ENCODE assay signal across 1 cellular context in genomic region chr15:72671531-72671930, GRCh38.
TF ChIP-seq lines count a peak whose summit lies in the region.

No MANE protein-coding gene starts in this region.

TF ChIP-seq in HCT116, 20 proteins besides CTCF, POLR2A, EP300 and RAD21:
- TF ChIP-seq, protein P1, sequence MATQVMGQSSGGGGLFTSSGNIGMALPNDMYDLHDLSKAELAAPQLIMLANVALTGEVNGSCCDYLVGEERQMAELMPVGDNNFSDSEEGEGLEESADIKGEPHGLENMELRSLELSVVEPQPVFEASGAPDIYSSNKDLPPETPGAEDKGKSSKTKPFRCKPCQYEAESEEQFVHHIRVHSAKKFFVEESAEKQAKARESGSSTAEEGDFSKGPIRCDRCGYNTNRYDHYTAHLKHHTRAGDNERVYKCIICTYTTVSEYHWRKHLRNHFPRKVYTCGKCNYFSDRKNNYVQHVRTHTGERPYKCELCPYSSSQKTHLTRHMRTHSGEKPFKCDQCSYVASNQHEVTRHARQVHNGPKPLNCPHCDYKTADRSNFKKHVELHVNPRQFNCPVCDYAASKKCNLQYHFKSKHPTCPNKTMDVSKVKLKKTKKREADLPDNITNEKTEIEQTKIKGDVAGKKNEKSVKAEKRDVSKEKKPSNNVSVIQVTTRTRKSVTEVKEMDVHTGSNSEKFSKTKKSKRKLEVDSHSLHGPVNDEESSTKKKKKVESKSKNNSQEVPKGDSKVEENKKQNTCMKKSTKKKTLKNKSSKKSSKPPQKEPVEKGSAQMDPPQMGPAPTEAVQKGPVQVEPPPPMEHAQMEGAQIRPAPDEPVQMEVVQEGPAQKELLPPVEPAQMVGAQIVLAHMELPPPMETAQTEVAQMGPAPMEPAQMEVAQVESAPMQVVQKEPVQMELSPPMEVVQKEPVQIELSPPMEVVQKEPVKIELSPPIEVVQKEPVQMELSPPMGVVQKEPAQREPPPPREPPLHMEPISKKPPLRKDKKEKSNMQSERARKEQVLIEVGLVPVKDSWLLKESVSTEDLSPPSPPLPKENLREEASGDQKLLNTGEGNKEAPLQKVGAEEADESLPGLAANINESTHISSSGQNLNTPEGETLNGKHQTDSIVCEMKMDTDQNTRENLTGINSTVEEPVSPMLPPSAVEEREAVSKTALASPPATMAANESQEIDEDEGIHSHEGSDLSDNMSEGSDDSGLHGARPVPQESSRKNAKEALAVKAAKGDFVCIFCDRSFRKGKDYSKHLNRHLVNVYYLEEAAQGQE (IDR thresholded peaks at IDR 0.05; ENCODE audit: low read depth): no peak
- TF ChIP-seq ZFX (IDR thresholded peaks at IDR 0.05) (no peak), EZH2 (IDR thresholded peaks at IDR 0.05) (no peak), SRF (IDR thresholded peaks at IDR 0.05; ENCODE audit: low read depth) (no peak), FOSL1 (IDR thresholded peaks at IDR 0.05; ENCODE audit: low read depth) (no peak), TCF7L2 (IDR thresholded peaks at IDR 0.05; ENCODE audit: borderline replicate concordance, extremely low read depth, insufficient read depth, insufficient read length) (no peak), POLR2AphosphoS5 (IDR thresholded peaks at IDR 0.05; ENCODE audit: low read depth, low read length) (no peak), ELF1 (IDR thresholded peaks at IDR 0.05; ENCODE audit: borderline replicate concordance, low read depth) (no peak), CBX3 (IDR thresholded peaks at IDR 0.05; ENCODE audit: low read depth) (no peak), ZNF274 (IDR thresholded peaks at IDR 0.05; ENCODE audit: low read depth, low read length) (no peak), EGR1 (IDR thresholded peaks at IDR 0.05; ENCODE audit: low read depth) (no peak), SIN3A (IDR thresholded peaks at IDR 0.05; ENCODE audit: low read depth) (no peak), JUND (IDR thresholded peaks at IDR 0.05) (no peak), YY1 (IDR thresholded peaks at IDR 0.05; ENCODE audit: extremely low read depth, insufficient replicate concordance, low read depth, low read length) (no peak), SP1 (IDR thresholded peaks at IDR 0.05; ENCODE audit: low read depth) (no peak), CEBPB (IDR thresholded peaks at IDR 0.05; ENCODE audit: low read depth) (no peak)
- TF ChIP-seq, protein P2, sequence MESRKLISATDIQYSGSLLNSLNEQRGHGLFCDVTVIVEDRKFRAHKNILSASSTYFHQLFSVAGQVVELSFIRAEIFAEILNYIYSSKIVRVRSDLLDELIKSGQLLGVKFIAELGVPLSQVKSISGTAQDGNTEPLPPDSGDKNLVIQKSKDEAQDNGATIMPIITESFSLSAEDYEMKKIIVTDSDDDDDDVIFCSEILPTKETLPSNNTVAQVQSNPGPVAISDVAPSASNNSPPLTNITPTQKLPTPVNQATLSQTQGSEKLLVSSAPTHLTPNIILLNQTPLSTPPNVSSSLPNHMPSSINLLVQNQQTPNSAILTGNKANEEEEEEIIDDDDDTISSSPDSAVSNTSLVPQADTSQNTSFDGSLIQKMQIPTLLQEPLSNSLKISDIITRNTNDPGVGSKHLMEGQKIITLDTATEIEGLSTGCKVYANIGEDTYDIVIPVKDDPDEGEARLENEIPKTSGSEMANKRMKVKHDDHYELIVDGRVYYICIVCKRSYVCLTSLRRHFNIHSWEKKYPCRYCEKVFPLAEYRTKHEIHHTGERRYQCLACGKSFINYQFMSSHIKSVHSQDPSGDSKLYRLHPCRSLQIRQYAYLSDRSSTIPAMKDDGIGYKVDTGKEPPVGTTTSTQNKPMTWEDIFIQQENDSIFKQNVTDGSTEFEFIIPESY (IDR thresholded peaks at IDR 0.05; ENCODE audit: extremely low read depth, insufficient replicate concordance, low read length): no peak
- TF ChIP-seq, protein P3, sequence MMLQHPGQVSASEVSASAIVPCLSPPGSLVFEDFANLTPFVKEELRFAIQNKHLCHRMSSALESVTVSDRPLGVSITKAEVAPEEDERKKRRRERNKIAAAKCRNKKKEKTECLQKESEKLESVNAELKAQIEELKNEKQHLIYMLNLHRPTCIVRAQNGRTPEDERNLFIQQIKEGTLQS (IDR thresholded peaks at IDR 0.05): no peak
